8 cellular contexts compared by ENCODE assay signal in genomic region chr22:31496007-31496734, GRCh38. TPM values are rescaled to one million over a fixed set of nuclear protein-coding genes. Genes with fewer than 3 reads are reported as not detected.
DNase-seq lines count a peak whose midpoint lies in the region; ATAC-seq, FAIRE-seq and TF ChIP-seq lines count a peak whose summit lies in the region.

Gene SFI1, plus strand, starts transcription at chr22:31496536. Its CDS starts 11,749 bp downstream, at chr22:31508285.

- H3K27ac ChIP-seq in ACC112 (ENCODE audit: low read depth, low read length) = peak within 1 kb of the TSS; percentile 52
- H3K27ac ChIP-seq in VCaP = peak within 1 kb of the TSS; percentile 83
- H3K27ac ChIP-seq in breast epithelium = peak within 1 kb of the TSS; percentile 83 to 85
- H3K27ac ChIP-seq in iPS-20b (ENCODE audit: low read length) = no peak within 1 kb of the TSS
- peak within 1 kb of the TSS; percentile 76 to 80 for H3K27ac ChIP-seq in small intestine (ENCODE audit: low read depth in 1 of 2, low read length in 1 of 2)

- H2AFZ ChIP-seq in ACC112 (ENCODE audit: low read length, unreplicated experiment) = peak within 1 kb of the TSS; percentile 89

- WGBS in small intestine, 3 donors = 0% methylated on average over 60 to 70 of the region's 70 CpGs

- H3K9ac ChIP-seq in iPS-20b (ENCODE audit: low read depth, low read length) = peak within 1 kb of the TSS; percentile 77; the same call in 1 of the 2 replicates

- DNase-seq in NCI-H2196 (lab: John Stamatoyannopoulos, UW; ENCODE audit: unreplicated experiment) = peak; percentile 73
- peak; percentile 78 to 90 for DNase-seq in breast epithelium (ENCODE audit: low spot score in 2 of 2)
- peak; percentile 87 for DNase-seq in small intestine

- intact Hi-C loops in breast epithelium (cut with DNase I; ENCODE audit: low total_unique reads) = no loop called here

- TF ChIP-seq CTCF in VCaP (conservative IDR thresholded peaks at IDR 0.05) = no peak
- TF ChIP-seq CTCF in breast epithelium (IDR thresholded peaks at IDR 0.05) = peak in 1 of 3 donors; percentile 9

- H3K9me3 ChIP-seq in breast epithelium (no peaks in the 10 kb centered on the region), iPS-20b (ENCODE audit: insufficient read depth, low read depth, low read length) (peaks cover 4% of the 10 kb centered on the region; the same call in 1 of the 2 replicates), small intestine (ENCODE audit: control insufficient read depth, low read depth) (no peaks in the 10 kb centered on the region)

- no peak for TF ChIP-seq POLR2A in breast epithelium (IDR thresholded peaks at IDR 0.05)

- peaks cover 7% of the 10 kb centered on the region for H3K79me2 ChIP-seq in ACC112 (ENCODE audit: control insufficient read depth, insufficient read depth, low read length, unreplicated experiment)

- H3K4me3 ChIP-seq in ACC112 (ENCODE audit: low read depth, low read length) (peak within 1 kb of the TSS; percentile 98), breast epithelium (peak within 1 kb of the TSS; percentile 66 to 86 (median 86)), iPS-20b (ENCODE audit: low read length) (peak within 1 kb of the TSS; percentile 76), small intestine (ENCODE audit: low read depth in 1 of 2, low read length in 2 of 2) (peak within 1 kb of the TSS; percentile 84 to 94)

- no peak for FAIRE-seq in small intestine (lab: Jason Lieb, UNC)

- H3K36me3 ChIP-seq in ACC112 (ENCODE audit: insufficient read depth, low read length) (no peaks in the 10 kb centered on the region), breast epithelium (no peaks in the 10 kb centered on the region), iPS-20b (ENCODE audit: insufficient read depth, low read depth, low read length) (no peaks in the 10 kb centered on the region), small intestine (ENCODE audit: control insufficient read depth in 2 of 2, insufficient read depth in 2 of 2, low read length in 2 of 2) (no peaks in the 10 kb centered on the region)

- ATAC-seq in GM18867 (IDR thresholded peaks at IDR 0.05; ENCODE audit: unreplicated experiment) = peak; percentile 73
- ATAC-seq in HG03103 (IDR thresholded peaks at IDR 0.05; ENCODE audit: low read depth, unreplicated experiment) = peak; percentile 75

- H3K27me3 ChIP-seq in ACC112 (ENCODE audit: insufficient read depth, low read length) (no peaks in the 10 kb centered on the region), breast epithelium (no peaks in the 10 kb centered on the region), iPS-20b (ENCODE audit: insufficient read depth, low read length) (peaks cover 18% of the 10 kb centered on the region; the same call in 1 of the 2 replicates), small intestine (ENCODE audit: control insufficient read depth in 2 of 2, insufficient read depth in 2 of 2, low read length in 2 of 2) (no peaks in the 10 kb centered on the region)

- H3K4me1 ChIP-seq in ACC112 (ENCODE audit: control insufficient read depth, insufficient read depth, low read length, unreplicated experiment) (peaks cover 2% of the 10 kb centered on the region), breast epithelium (peaks cover 0 to 2% of the 10 kb centered on the region in 2 donors), iPS-20b (ENCODE audit: insufficient read depth, low read length) (peaks cover 5% of the 10 kb centered on the region; the same call in 1 of the 2 replicates), small intestine (ENCODE audit: control insufficient read depth in 2 of 2, insufficient read depth in 1 of 2, low read depth in 1 of 2, low read length in 1 of 2) (peaks cover 0 to 5% of the 10 kb centered on the region in 2 donors)

RNA-seq across cellular contexts. Expression of gene SFI1, which starts in this region (rescaled TPM):
- total RNA-seq in breast epithelium = 10 to 100 TPM; 17.4 to 62.9 (median 42.1) TPM
- 100 to 1,000 TPM in 2 of 3 donors, 10 to 100 TPM in 1; 21.5 to 174 (median 118) TPM for polyA plus RNA-seq in small intestine
